In genomic region chr17:73118139-73118538, GRCh38 we compare ENCODE assay signal across 21 cellular contexts. TPM values are rescaled to one million over a fixed set of nuclear protein-coding genes. Genes with fewer than 3 reads are reported as not detected.
"Had no signal": no experiment of that assay in that cellular context is flagged by ENCODE, and none has a peak within 500 bp of the region (broad histone marks: within the 10 kb centered on the region; RNA-seq: fewer than 3 reads in every experiment).

No MANE protein-coding gene starts in this region.

- H3K36me3 ChIP-seq: colonic mucosa, heart left ventricle, neutrophil, sigmoid colon, stomach, thoracic aorta had no signal

- H3K4me3 Mint-ChIP-seq: naive thymus-derived CD4-positive, alpha-beta T cell; nephron progenitor cell had no signal

- DNase-seq: colonic mucosa; dermis blood vessel endothelial cell; erythroblast; foreskin keratinocyte; heart left ventricle; hypothalamus; mammary epithelial cell; naive thymus-derived CD4-positive, alpha-beta T cell; nephron progenitor cell; psoas muscle; sigmoid colon; small intestine; stimulated activated CD4-positive, alpha-beta T cell treated with anti-CD3 and anti-CD28 coated beads, Interleukin-12 subunit alpha, Interleukin-12 subunit beta, amount 100 ng/mL, for 4 hours; stimulated activated naive CD4-positive, alpha-beta T cell; stomach; trophoblast cell had no signal

- H3K4me1 Mint-ChIP-seq: naive thymus-derived CD4-positive, alpha-beta T cell had no signal

- H3K27me3 ChIP-seq: colonic mucosa, heart left ventricle, neutrophil, sigmoid colon, stomach had no signal

- H3K36me3 Mint-ChIP-seq: naive thymus-derived CD4-positive, alpha-beta T cell had no signal

- H3K9me3 ChIP-seq: colonic mucosa, heart left ventricle, neutrophil, psoas muscle, sigmoid colon, stomach, thoracic aorta had no signal

- ATAC-seq: foreskin keratinocyte; heart left ventricle; left lobe of liver; naive thymus-derived CD4-positive, alpha-beta T cell; psoas muscle had no signal

- H3K9me3 Mint-ChIP-seq: nephron progenitor cell had no signal

- H3K27me3 Mint-ChIP-seq: naive thymus-derived CD4-positive, alpha-beta T cell had no signal

- H3K4me1 ChIP-seq: colonic mucosa, foreskin keratinocyte, heart left ventricle, psoas muscle, sigmoid colon, stomach had no signal

- H3K4me3 ChIP-seq: colonic mucosa, heart left ventricle, psoas muscle, sigmoid colon, stomach, thoracic aorta had no signal

- H3K27ac Mint-ChIP-seq: naive thymus-derived CD4-positive, alpha-beta T cell; nephron progenitor cell had no signal

- FAIRE-seq: endothelial cell of umbilical vein, islet of Langerhans, small intestine had no signal

- H3K27ac ChIP-seq: colonic mucosa, foreskin keratinocyte, heart left ventricle, neutrophil, psoas muscle, sigmoid colon, stomach, thoracic aorta had no signal

RNA-seq across cellular contexts. Expression of gene SSTR2, which starts 46.7 kb away (rescaled TPM):
- total RNA-seq: dermis blood vessel endothelial cell; endothelial cell of umbilical vein; foreskin keratinocyte; mammary epithelial cell; naive thymus-derived CD4-positive, alpha-beta T cell had no signal
- polyA plus RNA-seq: foreskin keratinocyte; mammary epithelial cell; naive thymus-derived CD4-positive, alpha-beta T cell had no signal
